13 cellular contexts compared by ENCODE assay signal in the genomic region with DNA sequence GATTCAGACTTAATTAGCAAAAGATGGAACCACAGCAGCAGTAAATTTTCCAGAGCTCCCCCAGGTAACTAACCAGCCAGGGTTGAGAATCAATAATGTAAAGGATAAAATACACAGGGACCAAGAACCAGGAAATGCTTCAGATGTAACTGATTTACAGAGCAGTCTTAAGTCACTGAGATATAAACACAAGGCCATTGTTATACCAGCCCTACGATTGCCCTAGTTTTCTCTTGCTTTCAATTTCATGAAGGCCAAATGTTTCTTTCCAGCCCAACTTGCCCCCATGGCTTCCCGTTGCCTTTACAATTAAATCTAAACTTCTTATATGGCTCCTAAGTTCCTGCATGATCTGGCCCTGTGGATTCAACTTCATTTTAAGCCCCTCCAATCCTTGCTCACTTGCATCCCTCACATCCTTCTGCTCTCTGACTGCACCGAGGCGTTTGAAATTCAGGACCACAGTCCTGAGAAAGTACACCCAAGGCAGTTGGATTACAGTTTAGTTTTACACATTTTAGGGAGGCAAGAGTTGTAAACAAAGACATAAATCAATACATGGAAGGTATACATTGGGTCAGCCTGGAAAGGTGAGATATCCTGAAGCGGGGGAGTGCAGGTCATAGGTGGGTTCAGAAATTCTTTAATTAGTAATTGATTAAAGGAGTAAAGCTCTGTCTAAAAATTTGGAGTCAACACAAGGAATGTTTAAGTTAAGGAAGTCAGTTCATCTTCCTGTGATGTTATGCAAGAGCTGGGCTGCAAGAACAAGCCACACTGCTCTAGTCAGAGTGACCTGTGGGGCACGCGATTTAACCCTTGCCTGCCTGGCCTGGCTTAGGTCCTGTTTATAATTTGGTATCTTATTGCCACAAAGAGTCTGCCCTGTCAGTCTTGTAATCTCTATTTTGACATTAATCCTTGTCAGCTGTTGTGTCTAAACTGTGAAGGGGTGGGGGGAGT.
DNase-seq lines count a peak whose midpoint lies in the region; ATAC-seq, FAIRE-seq and TF ChIP-seq lines count a peak whose summit lies in the region.
"Had no signal": no experiment of that assay in that cellular context is flagged by ENCODE, and none has a peak within 500 bp of the region (broad histone marks: within the 10 kb centered on the region; RNA-seq: fewer than 3 reads in every experiment).

No MANE protein-coding gene starts in this region.

- TF ChIP-seq CTCF in RWPE2 (IDR thresholded peaks at IDR 0.05; ENCODE audit: poor library complexity, severe bottlenecking) (no peak), gastrocnemius medialis (IDR thresholded peaks at IDR 0.05 in 4 of 5, conservative IDR thresholded peaks at IDR 0.05 in 1 of 5) (no peak), testis (IDR thresholded peaks at IDR 0.05) (no peak)

- H3K4me1 ChIP-seq in RWPE2 (ENCODE audit: insufficient read depth, poor library complexity, severe bottlenecking) (peaks cover 36% of the 10 kb centered on the region), rectal smooth muscle tissue (ENCODE audit: control insufficient read depth, insufficient read depth, low read length) (no peaks in the 10 kb centered on the region), gastrocnemius medialis (peaks cover 0 to 4% of the 10 kb centered on the region in 2 donors), testis (no peaks in the 10 kb centered on the region)

- no peak for TF ChIP-seq POLR2A in gastrocnemius medialis (IDR thresholded peaks at IDR 0.05)
- no peak for TF ChIP-seq POLR2A in testis (IDR thresholded peaks at IDR 0.05)

- H3K36me3 ChIP-seq in RWPE2 (ENCODE audit: low read depth) (no peaks in the 10 kb centered on the region), rectal smooth muscle tissue (ENCODE audit: control insufficient read depth, insufficient read depth, low read length) (no peaks in the 10 kb centered on the region), gastrocnemius medialis (no peaks in the 10 kb centered on the region), testis (ENCODE audit: low read depth, missing control alignments) (no peaks in the 10 kb centered on the region)

- no peaks in the 10 kb centered on the region for H3K27me3 ChIP-seq in RWPE2 (ENCODE audit: insufficient read depth, poor library complexity, severe bottlenecking)
- no peaks in the 10 kb centered on the region for H3K27me3 ChIP-seq in rectal smooth muscle tissue (ENCODE audit: control insufficient read depth, insufficient read depth, low read length)
- no peaks in the 10 kb centered on the region for H3K27me3 ChIP-seq in gastrocnemius medialis
- no peaks in the 10 kb centered on the region for H3K27me3 ChIP-seq in testis

- no peak overlapping the region for H3K9ac ChIP-seq in rectal smooth muscle tissue (ENCODE audit: low read length)

- intact Hi-C loops in gastrocnemius medialis (cut with DNase I; ENCODE audit: low total_unique reads) = no loop called here
- intact Hi-C loops in testis (cut with DNase I; ENCODE audit: low total_unique reads) = no loop called here

- peak; percentile 45 for FAIRE-seq in GM19239 (lab: Jason Lieb, UNC)
- FAIRE-seq: GM12892 had no signal

- H3K4me3 ChIP-seq in RWPE2 (ENCODE audit: severe bottlenecking) (no peak overlapping the region), rectal smooth muscle tissue (ENCODE audit: low read length) (peak overlapping the region; percentile 25), gastrocnemius medialis (no peak overlapping the region), testis (no peak overlapping the region)
- H3K4me3 ChIP-seq: SK-N-MC had no signal

- peak; percentile 50; the same call in 1 of the 3 replicates for ATAC-seq in RWPE2 (ENCODE audit: low read depth)
- ATAC-seq in gastrocnemius medialis = no peak
- ATAC-seq: activated CD4-positive, CD25-positive, alpha-beta regulatory T cell treated with anti-CD3 and anti-CD28 coated beads, Interleukin-2, amount 50 U/mL, for 24 hours had no signal

- DNase-seq in GM19239 (ENCODE audit: insufficient read length, low spot score) = no peak
- DNase-seq in RWPE2 (ENCODE audit: low spot score) = no peak
- DNase-seq in iPS-NIHi11 (ENCODE audit: low spot score) = peak; percentile 25
- DNase-seq in NCI-H345 (lab: John Stamatoyannopoulos, UW) = no peak
- DNase-seq in gastrocnemius medialis = no peak
- DNase-seq in C1 segment of cervical spinal cord (lab: John Stamatoyannopoulos, UW) = no peak
- no peak for DNase-seq in testis
- DNase-seq: naive B cell; stimulated activated naive CD4-positive, alpha-beta T cell had no signal

- WGBS in testis, 2 donors = 36 to 39% methylated on average over 7 of the region's 7 CpGs

- peak overlapping the region; percentile 22 for H3K27ac ChIP-seq in RWPE2 (ENCODE audit: poor library complexity, severe bottlenecking)
- no peak overlapping the region for H3K27ac ChIP-seq in rectal smooth muscle tissue (ENCODE audit: low read depth, low read length)
- no peak overlapping the region for H3K27ac ChIP-seq in gastrocnemius medialis
- no peak overlapping the region for H3K27ac ChIP-seq in testis
- H3K27ac ChIP-seq: SK-N-MC had no signal

- no peaks in the 10 kb centered on the region for H3K9me3 ChIP-seq in RWPE2 (ENCODE audit: severe bottlenecking)
- no peaks in the 10 kb centered on the region for H3K9me3 ChIP-seq in gastrocnemius medialis
- H3K9me3 ChIP-seq in testis = no peaks in the 10 kb centered on the region

- in situ Hi-C loops in gastrocnemius medialis (cut with MboI; ENCODE audit: low sequenced_read_pairs in 4 of 4) = no loop called here
